In the genomic region with DNA sequence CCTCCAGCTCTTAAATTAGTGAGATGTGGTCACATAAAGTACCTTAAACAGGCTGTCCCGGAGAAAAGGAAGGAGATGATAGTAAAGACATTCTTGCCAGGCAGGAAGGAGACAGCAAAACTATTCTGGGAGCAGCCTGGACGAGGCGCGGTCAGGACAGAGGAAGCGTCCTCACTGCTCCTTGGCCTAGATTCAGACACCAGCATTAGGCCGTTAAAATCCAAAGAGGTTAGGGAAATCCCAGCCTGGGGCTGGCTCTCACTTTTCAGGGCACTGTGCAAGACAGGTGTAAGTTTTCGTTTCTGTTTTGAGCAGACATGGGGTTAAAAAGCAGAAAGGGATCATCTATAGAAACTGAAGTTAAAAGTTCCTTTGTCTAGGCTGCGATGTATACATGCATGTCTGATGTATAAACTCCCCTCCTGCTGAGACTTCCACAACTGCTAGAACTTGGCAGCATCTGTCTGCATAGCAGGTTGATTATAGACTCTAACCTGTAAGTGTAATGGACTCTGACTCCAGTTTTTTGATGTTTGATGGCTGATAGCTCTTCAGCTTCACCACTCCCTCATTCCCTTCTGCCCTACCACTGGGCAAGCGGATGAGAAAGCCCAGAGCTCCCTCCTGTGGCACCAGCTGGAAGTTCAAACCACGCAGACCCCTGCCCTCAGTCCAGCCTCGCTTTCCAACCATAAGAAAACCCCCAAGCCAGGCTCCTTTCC, we compare ENCODE assay signal across 1 cellular context.
TF ChIP-seq lines count a peak whose summit lies in the region.

No MANE protein-coding gene starts in this region.

TF ChIP-seq in H1, 55 proteins besides CTCF, POLR2A, EP300 and RAD21:
- TF ChIP-seq GTF2F1 (IDR thresholded peaks at IDR 0.05; ENCODE audit: borderline replicate concordance, low read depth, low read length), result no peak
- no peak for TF ChIP-seq SRF (IDR thresholded peaks at IDR 0.05; ENCODE audit: low read depth, low read length)
- no peak for TF ChIP-seq CEBPB (IDR thresholded peaks at IDR 0.05; ENCODE audit: low read depth, low read length)
- no peak for TF ChIP-seq SUZ12 (IDR thresholded peaks at IDR 0.05; ENCODE audit: low read length)
- no peak for TF ChIP-seq TEAD4 (IDR thresholded peaks at IDR 0.05; ENCODE audit: low read depth, low read length)
- no peak for TF ChIP-seq MAFK (IDR thresholded peaks at IDR 0.05; ENCODE audit: low read depth, low read length)
- TF ChIP-seq, protein P1, sequence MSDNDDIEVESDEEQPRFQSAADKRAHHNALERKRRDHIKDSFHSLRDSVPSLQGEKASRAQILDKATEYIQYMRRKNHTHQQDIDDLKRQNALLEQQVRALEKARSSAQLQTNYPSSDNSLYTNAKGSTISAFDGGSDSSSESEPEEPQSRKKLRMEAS (IDR thresholded peaks at IDR 0.05), result no peak; the same call in 1 of the 2 replicates
- peak; percentile 37; the same call in 1 of the 2 replicates for TF ChIP-seq TBP (IDR thresholded peaks at IDR 0.05; ENCODE audit: low read depth, low read length)
- no peak for TF ChIP-seq ATF2 (IDR thresholded peaks at IDR 0.05; ENCODE audit: low read length)
- TF ChIP-seq POU5F1 (IDR thresholded peaks at IDR 0.05; ENCODE audit: low read depth, low read length), result no peak
- TF ChIP-seq SIN3A (conservative IDR thresholded peaks at IDR 0.05 in 1 of 2, IDR thresholded peaks at IDR 0.05 in 1 of 2; ENCODE audit: low read depth in 1 of 2, low read length in 2 of 2), result no peak
- no peak for TF ChIP-seq PHF8 (conservative IDR thresholded peaks at IDR 0.05; ENCODE audit: low read depth, low read length)
- no peak for TF ChIP-seq BRCA1 (IDR thresholded peaks at IDR 0.05; ENCODE audit: low read depth, low read length)
- TF ChIP-seq RBBP5 (IDR thresholded peaks at IDR 0.05; ENCODE audit: borderline replicate concordance, low read depth, low read length), result no peak
- peak; percentile 20; the same call in 1 of the 2 replicates for TF ChIP-seq YY1 (IDR thresholded peaks at IDR 0.05; ENCODE audit: low read depth, low read length)
- TF ChIP-seq HDAC6 (IDR thresholded peaks at IDR 0.05; ENCODE audit: low read depth, low read length), result no peak
- 0 out of 2 replicates have a peak, but pooled peaks have one; percentile 25 for TF ChIP-seq CREB1 (IDR thresholded peaks at IDR 0.05)
- TF ChIP-seq CHD2 (IDR thresholded peaks at IDR 0.05; ENCODE audit: low read length), result no peak
- no peak for TF ChIP-seq TAF1 (IDR thresholded peaks at IDR 0.05; ENCODE audit: low read depth, low read length)
- 0 out of 2 replicates have a peak, but pooled peaks have one; percentile 1 for TF ChIP-seq SIX5 (IDR thresholded peaks at IDR 0.05; ENCODE audit: low read depth, low read length)
- TF ChIP-seq BCL11A (IDR thresholded peaks at IDR 0.05; ENCODE audit: low read depth in 2 of 2, low read length in 2 of 2), result no peak
TF ChIP-seq in H1: peak in this region for 4.
